ENCODE assay signal across 21 cellular contexts in genomic region chr2:8993196-8993901, GRCh38.
"Had no signal": no experiment of that assay in that cellular context is flagged by ENCODE, and none has a peak within 500 bp of the region (broad histone marks: within the 10 kb centered on the region; RNA-seq: fewer than 3 reads in every experiment).

No MANE protein-coding gene starts in this region.

- H3K9me3 Mint-ChIP-seq: activated naive CD4-positive, alpha-beta T cell treated with anti-CD3 and anti-CD28 coated beads, Interleukin-2, amount 50 U/mL, for 24 hours; central memory CD8-positive, alpha-beta T cell; naive B cell had no signal

- H3K4me3 Mint-ChIP-seq: activated naive CD4-positive, alpha-beta T cell treated with anti-CD3 and anti-CD28 coated beads, Interleukin-2, amount 50 U/mL, for 24 hours; central memory CD8-positive, alpha-beta T cell; naive B cell had no signal

- H3K36me3 ChIP-seq: adrenal gland, lower lobe of right lung, right atrium auricular region, tibial nerve, vagina had no signal

- FAIRE-seq: small intestine had no signal

- H3K4me3 ChIP-seq: adrenal gland, body of pancreas, lower lobe of right lung, right atrium auricular region, tibial nerve, vagina had no signal

- H3K9me3 ChIP-seq: adrenal gland, body of pancreas, lower lobe of right lung, right atrium auricular region, tibial nerve, vagina had no signal

- H3K4me1 ChIP-seq: adrenal gland, body of pancreas, lower lobe of right lung, right atrium auricular region, vagina had no signal

- ATAC-seq: lower lobe of right lung had no signal

- H3K27ac Mint-ChIP-seq: activated naive CD4-positive, alpha-beta T cell treated with anti-CD3 and anti-CD28 coated beads, Interleukin-2, amount 50 U/mL, for 24 hours had no signal

- DNase-seq: activated CD4-positive, alpha-beta T cell treated with anti-CD3 and anti-CD28 coated beads for 1 hour; activated CD4-positive, alpha-beta T cell treated with anti-CD3 and anti-CD28 coated beads, Interleukin-2, amount 50 U/mL, for 4 hours; adrenal gland; cortex of kidney; effector CD4-positive, alpha-beta T cell; foreskin fibroblast; lower lobe of right lung; midbrain; naive B cell; small intestine; stimulated activated CD4-positive, alpha-beta T cell treated with anti-CD3 and anti-CD28 coated beads, Interleukin-4, amount 100 ng/mL, for 24 hours; stimulated activated naive CD4-positive, alpha-beta T cell treated with Interleukin-2 at 50 U/mL for 16 hours; substantia nigra; T-helper 1 cell; T1000 had no signal

- H3K27me3 ChIP-seq: adrenal gland, body of pancreas, right atrium auricular region, tibial nerve, vagina had no signal

- H3K27ac ChIP-seq: adrenal gland, body of pancreas, lower lobe of right lung, right atrium auricular region, tibial nerve, vagina had no signal

- H3K4me1 Mint-ChIP-seq: activated naive CD4-positive, alpha-beta T cell treated with anti-CD3 and anti-CD28 coated beads, Interleukin-2, amount 50 U/mL, for 24 hours; central memory CD8-positive, alpha-beta T cell; naive B cell had no signal

- H3K36me3 Mint-ChIP-seq: activated naive CD4-positive, alpha-beta T cell treated with anti-CD3 and anti-CD28 coated beads, Interleukin-2, amount 50 U/mL, for 24 hours; naive B cell had no signal
